In the genomic region with DNA sequence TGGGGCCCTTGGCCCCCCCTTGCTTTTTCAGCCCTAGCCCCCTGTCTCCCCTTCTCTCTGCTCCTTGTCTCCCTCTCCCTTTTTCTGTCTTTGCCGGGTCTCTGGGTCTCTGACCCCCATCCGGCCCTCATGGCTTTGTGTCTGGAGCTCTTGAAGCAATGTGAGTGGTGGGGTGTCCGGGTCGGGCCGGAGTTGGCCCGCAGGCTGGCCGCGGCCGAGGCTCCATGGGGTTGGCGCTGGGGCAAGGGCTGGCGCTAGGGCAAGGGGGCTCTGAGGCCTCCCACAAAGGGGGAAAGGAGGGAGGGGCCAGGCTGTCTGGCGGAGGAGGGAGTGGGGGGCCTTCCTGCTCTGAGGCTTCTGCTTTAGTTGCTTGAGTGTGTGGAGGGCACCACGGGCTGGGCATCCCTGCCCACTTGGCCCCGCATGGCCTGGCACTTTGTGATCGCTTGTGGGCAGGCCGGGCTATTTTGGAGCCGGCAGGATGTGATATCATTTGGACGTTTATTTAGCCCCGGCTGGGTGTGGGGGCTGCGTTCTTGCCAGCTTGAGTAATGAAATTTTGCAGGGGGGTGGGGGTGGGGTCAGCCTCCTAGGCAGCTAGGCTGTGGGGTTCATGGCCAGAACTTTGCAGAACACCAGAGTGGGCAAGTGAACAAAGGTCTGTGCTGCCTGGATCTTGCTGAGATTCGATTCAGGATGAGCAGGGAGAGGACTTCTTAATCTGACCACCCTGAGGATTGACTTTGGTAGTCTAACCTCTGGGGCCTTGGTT, we compare ENCODE assay signal across 8 cellular contexts.
DNase-seq lines count a peak whose midpoint lies in the region; ATAC-seq and TF ChIP-seq lines count a peak whose summit lies in the region.

No MANE protein-coding gene starts in this region.

- H3K36me3 Mint-ChIP-seq in CD14-positive monocyte, result peaks cover 8 to 13% of the 10 kb centered on the region in 2 donors
- no peaks in the 10 kb centered on the region for H3K36me3 Mint-ChIP-seq in activated naive CD8-positive, alpha-beta T cell treated with anti-CD3 and anti-CD28 coated beads for 36 hours

- H3K4me3 ChIP-seq in HUES64 (ENCODE audit: low read length), result peak overlapping the region; percentile 84
- H3K4me3 ChIP-seq in right cardiac atrium (ENCODE audit: low read length), result peak overlapping the region; percentile 97

- H3K27ac ChIP-seq in HUES64 (ENCODE audit: low read depth, low read length), result peak overlapping the region; percentile 45; the same call in 1 of the 2 replicates
- H3K27ac ChIP-seq in right cardiac atrium (ENCODE audit: low read length), result peak overlapping the region; percentile 98

- H3K27me3 Mint-ChIP-seq in CD14-positive monocyte (ENCODE audit: low read depth in 3 of 3), result peaks cover 3 to 11% (median 9%) of the 10 kb centered on the region in 3 donors
- no peaks in the 10 kb centered on the region for H3K27me3 Mint-ChIP-seq in activated naive CD8-positive, alpha-beta T cell treated with anti-CD3 and anti-CD28 coated beads for 36 hours

- peak overlapping the region; percentile 90 to 97 for H3K4me3 Mint-ChIP-seq in CD14-positive monocyte
- peak overlapping the region; percentile 88 for H3K4me3 Mint-ChIP-seq in activated naive CD8-positive, alpha-beta T cell treated with anti-CD3 and anti-CD28 coated beads for 36 hours

- H3K36me3 ChIP-seq in HUES64 (ENCODE audit: insufficient read depth, low read length), result 0 out of 2 replicates have a peak, but pooled peaks cover 3% of the 10 kb centered on the region

- peak overlapping the region; percentile 83 for H3K9ac ChIP-seq in HUES64 (ENCODE audit: low read depth, low read length)

- H3K9me3 ChIP-seq in HUES64 (ENCODE audit: insufficient read depth, low read depth, low read length) (no peaks in the 10 kb centered on the region), right cardiac atrium (ENCODE audit: control insufficient read depth, low read length) (no peaks in the 10 kb centered on the region)

- peak; percentile 44 to 54 for ATAC-seq in right cardiac atrium
- ATAC-seq in GM21367 (IDR thresholded peaks at IDR 0.05; ENCODE audit: unreplicated experiment), result no peak

- H3K9me3 Mint-ChIP-seq in CD14-positive monocyte, result peaks cover 0 to 3% (median 0%) of the 10 kb centered on the region in 7 donors
- H3K9me3 Mint-ChIP-seq in activated naive CD8-positive, alpha-beta T cell treated with anti-CD3 and anti-CD28 coated beads for 36 hours, result no peaks in the 10 kb centered on the region

- H3K27ac Mint-ChIP-seq in CD14-positive monocyte, result peak overlapping the region; percentile 82 to 94 (median 89)
- peak overlapping the region; percentile 86 for H3K27ac Mint-ChIP-seq in activated naive CD8-positive, alpha-beta T cell treated with anti-CD3 and anti-CD28 coated beads for 36 hours

- DNase-seq in CD14-positive monocyte (ENCODE audit: low spot score), result no peak
- peak; percentile 29 for DNase-seq in activated naive CD8-positive, alpha-beta T cell treated with anti-CD3 and anti-CD28 coated beads for 36 hours
- DNase-seq in right cardiac atrium, result peak; percentile 83 to 90 (median 89)
- peak; percentile 58 for DNase-seq in retina
- DNase-seq in NOMO-1 treated with dmso at 0.1 percent for 144 hours (lab: John Stamatoyannopoulos, UW; ENCODE audit: unreplicated experiment), result no peak
- DNase-seq in NCI-H2171 (lab: John Stamatoyannopoulos, UW), result no peak

- H3K4me1 ChIP-seq in HUES64 (ENCODE audit: insufficient read depth, low read length) (peaks cover 28% of the 10 kb centered on the region), right cardiac atrium (ENCODE audit: control insufficient read depth, insufficient read depth, low read length) (peaks cover 32% of the 10 kb centered on the region)

- H3K27me3 ChIP-seq in HUES64 (ENCODE audit: insufficient read depth, low read length) (no peaks in the 10 kb centered on the region), right cardiac atrium (ENCODE audit: control insufficient read depth, insufficient read depth) (no peaks in the 10 kb centered on the region)

- H3K4me1 Mint-ChIP-seq in CD14-positive monocyte, result peaks cover 63% of the 10 kb centered on the region
- H3K4me1 Mint-ChIP-seq in activated naive CD8-positive, alpha-beta T cell treated with anti-CD3 and anti-CD28 coated beads for 36 hours, result peaks cover 63% of the 10 kb centered on the region

- TF ChIP-seq CTCF in CD14-positive monocyte (IDR thresholded peaks at IDR 0.05), result no peak

- intact Hi-C loops in CD14-positive monocyte (cut with micrococcal nuclease), result loop anchor here in 1 of 2 donors (10.0 kb wide), 1 partner anchor 312 kb away; a partner anchor contains a TSS
- intact Hi-C loops in right cardiac atrium (cut with DNase I), result loop anchor here in 2 of 4 donors (5.0 kb wide), 1 partner anchor 80 kb away; a partner anchor contains a TSS

- 11% methylated on average over 21 of the region's 21 CpGs for WGBS in HUES64
- 2% methylated on average over 21 of the region's 21 CpGs for WGBS in right cardiac atrium

Comparison
In these comparisons a context has a peak if more than half of its experiments do, and no peak if none do; other contexts are left out.
1. DNase-seq: peak in activated naive CD8-positive, alpha-beta T cell treated with anti-CD3 and anti-CD28 coated beads for 36 hours (single experiment), right cardiac atrium (3 of 3) and retina (single experiment); none in CD14-positive monocyte (single experiment), NOMO-1 treated with dmso at 0.1 percent for 144 hours (single experiment) and NCI-H2171 (single experiment).